8 cellular contexts compared by ENCODE assay signal in genomic region chr17:48944519-48945260, GRCh38. TPM values are rescaled to one million over a fixed set of nuclear protein-coding genes. Genes with fewer than 3 reads are reported as not detected.
DNase-seq lines count a peak whose midpoint lies in the region; ATAC-seq, FAIRE-seq and TF ChIP-seq lines count a peak whose summit lies in the region.

TSS of gene SNF8 (minus strand) at chr17:48944842. CDS start at chr17:48944734, 108 bp downstream.

- no peak for TF ChIP-seq CTCF in adrenal gland (IDR thresholded peaks at IDR 0.05)
- no peak for TF ChIP-seq CTCF in heart right ventricle (IDR thresholded peaks at IDR 0.05)
- TF ChIP-seq CTCF in type B pancreatic cell (conservative IDR thresholded peaks at IDR 0.05), result no peak

- peaks cover 0 to 16% of the 10 kb centered on the region in 2 donors for H3K36me3 ChIP-seq in adrenal gland (replicated peaks in 1 of 2)
- H3K36me3 ChIP-seq in heart right ventricle, result peaks cover 0 to 29% (median 8%) of the 10 kb centered on the region in 9 donors

- peak within 1 kb of the TSS; percentile 98 for H3K4me3 Mint-ChIP-seq in type B pancreatic cell

- peak; percentile 86 for ATAC-seq in HG02840 (IDR thresholded peaks at IDR 0.05; ENCODE audit: low FRiP score, unreplicated experiment)
- ATAC-seq in heart right ventricle, result peak; percentile 95 to 99 (median 97)

- FAIRE-seq in GM12891 (lab: Jason Lieb, UNC), result peak; percentile 93

- H3K9me3 Mint-ChIP-seq in type B pancreatic cell, result no peaks in the 10 kb centered on the region

- H3K9me3 ChIP-seq in adrenal gland (replicated peaks in 1 of 3) (no peaks in the 10 kb centered on the region), heart right ventricle (no peaks in the 10 kb centered on the region)

- H3K27ac ChIP-seq in adrenal gland, result peak within 1 kb of the TSS; percentile 23 to 97 (median 79)
- H3K27ac ChIP-seq in heart right ventricle, result peak within 1 kb of the TSS; percentile 79 to 97 (median 87)

- intact Hi-C loops in adrenal gland (cut with DNase I), result no loop called here
- intact Hi-C loops in heart right ventricle (cut with DNase I), result loop anchor here in 4 of 10 donors (2.0 to 5.0 kb wide), 3 partner anchors 36 to 52 kb away; partner anchors contain the start of genes UBE2Z (in 4 of the 4) and ATP5MC1 (in 1 of the 4)
- intact Hi-C loops in posterior cingulate gyrus (cut with DNase I), result loop anchor here (2.0 to 10.0 kb wide), 2 partner anchors 34 to 50 kb away; partner anchors contain the start of gene ATP5MC1

- H3K36me3 Mint-ChIP-seq in type B pancreatic cell, result no peaks in the 10 kb centered on the region

- TF ChIP-seq POLR2A in GM12891 (IDR thresholded peaks at IDR 0.05; ENCODE audit: low read depth, low read length) (peak; percentile 85; the same call in 1 of the 2 replicates), adrenal gland (IDR thresholded peaks at IDR 0.05) (peak; percentile 52 to 69)

- peak within 1 kb of the TSS; percentile 35 to 83 (median 68) for H3K4me3 ChIP-seq in adrenal gland
- peak within 1 kb of the TSS; percentile 56 to 96 (median 80) for H3K4me3 ChIP-seq in heart right ventricle

- peaks cover 8 to 21% of the 10 kb centered on the region in 2 donors for H3K4me1 ChIP-seq in adrenal gland (replicated peaks in 1 of 2)
- peaks cover 4 to 26% (median 21%) of the 10 kb centered on the region in 9 donors for H3K4me1 ChIP-seq in heart right ventricle

- H3K27me3 ChIP-seq in adrenal gland (no peaks in the 10 kb centered on the region), heart right ventricle (peaks cover 0 to 5% (median 0%) of the 10 kb centered on the region in 7 donors)

- H3K27me3 Mint-ChIP-seq in type B pancreatic cell, result no peaks in the 10 kb centered on the region

- WGBS in adrenal gland, 4 donors, result 2 to 12% (median 7%) methylated on average over 9 to 55 of the region's 55 CpGs
- 2 to 3% methylated on average over 53 to 55 of the region's 55 CpGs for WGBS in heart right ventricle, 2 donors

- peaks cover 5% of the 10 kb centered on the region for H3K4me1 Mint-ChIP-seq in type B pancreatic cell (ENCODE audit: unreplicated experiment)

- DNase-seq in GM12891 (ENCODE audit: insufficient read length, low spot score), result peak; percentile 98
- peak; percentile 86 for DNase-seq in NCI-H146 (lab: John Stamatoyannopoulos, UW)
- DNase-seq in T-helper 1 cell, result peak; percentile 74 to 92 (median 87)
- DNase-seq in adrenal gland, result peak; percentile 86 to 96 (median 90)
- DNase-seq in heart right ventricle, result peak; percentile 92
- peak; percentile 87 to 99 (median 92) for DNase-seq in posterior cingulate gyrus
- DNase-seq in type B pancreatic cell (ENCODE audit: extremely low spot score, unreplicated experiment), result peak; percentile 96

- H3K27ac Mint-ChIP-seq in type B pancreatic cell, result peak within 1 kb of the TSS; percentile 96

TF ChIP-seq in GM12891, 5 proteins besides CTCF, POLR2A, EP300 and RAD21:
- TF ChIP-seq SPI1 (IDR thresholded peaks at IDR 0.05; ENCODE audit: low read depth, low read length) (peak; percentile 53), PAX5 (IDR thresholded peaks at IDR 0.05; ENCODE audit: insufficient read depth, low read length, severe bottlenecking) (no peak), TAF1 (IDR thresholded peaks at IDR 0.05; ENCODE audit: low read depth, low read length) (peak; percentile 79), POU2F2 (IDR thresholded peaks at IDR 0.05; ENCODE audit: low read depth, low read length) (no peak), POLR2AphosphoS5 (IDR thresholded peaks at IDR 0.05; ENCODE audit: low read depth, low read length) (peak; percentile 90)

RNA-seq across cellular contexts. Expression of gene SNF8, which starts in this region (rescaled TPM):
- polyA plus RNA-seq in GM12891 (2012; ENCODE audit: low read depth, missing spikeins), result 87.0 TPM
- total RNA-seq in adrenal gland, result 100 to 1,000 TPM in 4 of 8 donors, 10 to 100 TPM in 4; 52.0 to 133 (median 102) TPM
- polyA plus RNA-seq in adrenal gland, result 100 to 1,000 TPM in 2 of 3 donors, 10 to 100 TPM in 1; 98.8 to 160 (median 142) TPM
- 100 to 1,000 TPM in 6 of 10 donors, 10 to 100 TPM in 4; 90.0 to 111 (median 104) TPM for total RNA-seq in heart right ventricle
- polyA plus RNA-seq in heart right ventricle, result 100 to 1,000 TPM; 176 to 196 TPM
- total RNA-seq in type B pancreatic cell (ENCODE audit: low replicate concordance), result 97.2 and 117 TPM in 2 replicates

Comparison
In these comparisons a context has a peak if more than half of its experiments do, and no peak if none do; other contexts are left out.
1. Peak in every context shown above with its lines: DNase-seq, ATAC-seq, H3K4me3 ChIP-seq and H3K27ac ChIP-seq.